1 cellular context compared by ENCODE assay signal in genomic region chr12:46558696-46559095, GRCh38.
TF ChIP-seq lines count a peak whose summit lies in the region.

No MANE protein-coding gene starts in this region.

TF ChIP-seq in IMR-90, 13 proteins besides CTCF, POLR2A, EP300 and RAD21:
- no peak for TF ChIP-seq SMC3 (IDR thresholded peaks at IDR 0.05; ENCODE audit: low read depth, low read length)
- no peak for TF ChIP-seq MAFK (IDR thresholded peaks at IDR 0.05; ENCODE audit: low read depth, low read length)
- no peak for TF ChIP-seq ELK1 (IDR thresholded peaks at IDR 0.05; ENCODE audit: borderline replicate concordance, low read depth, low read length)
- no peak for TF ChIP-seq RCOR1 (IDR thresholded peaks at IDR 0.05; ENCODE audit: insufficient replicate concordance, low read length)
- no peak for TF ChIP-seq BHLHE40 (IDR thresholded peaks at IDR 0.05; ENCODE audit: low read depth, low read length)
- no peak for TF ChIP-seq NFE2L2 (IDR thresholded peaks at IDR 0.05; ENCODE audit: low read depth, low read length)
- no peak for TF ChIP-seq CEBPB (IDR thresholded peaks at IDR 0.05; ENCODE audit: low read depth, low read length)
- TF ChIP-seq USF2 (IDR thresholded peaks at IDR 0.05; ENCODE audit: low read depth, low read length) = no peak
- TF ChIP-seq CHD1 (IDR thresholded peaks at IDR 0.05; ENCODE audit: low read depth, low read length) = no peak
- no peak for TF ChIP-seq FOS (IDR thresholded peaks at IDR 0.05; ENCODE audit: low read depth, low read length)
- no peak for TF ChIP-seq MXI1 (IDR thresholded peaks at IDR 0.05; ENCODE audit: borderline replicate concordance, low read depth, low read length)
- no peak for TF ChIP-seq MAZ (IDR thresholded peaks at IDR 0.05; ENCODE audit: borderline replicate concordance, low read depth, low read length)
- no peak for TF ChIP-seq RFX5 (IDR thresholded peaks at IDR 0.05; ENCODE audit: low read depth, low read length)
